In genomic region chr18:51074605-51075004, GRCh38 we compare ENCODE assay signal across 10 cellular contexts. TPM values are rescaled to one million over a fixed set of nuclear protein-coding genes. Genes with fewer than 3 reads are reported as not detected.
DNase-seq lines count a peak whose midpoint lies in the region; ATAC-seq and FAIRE-seq lines count a peak whose summit lies in the region.
"Had no signal": no experiment of that assay in that cellular context is flagged by ENCODE, and none has a peak within 500 bp of the region (broad histone marks: within the 10 kb centered on the region; RNA-seq: fewer than 3 reads in every experiment).

No MANE protein-coding gene starts in this region.

- no peak overlapping the region for H3K4me3 Mint-ChIP-seq in IgD-negative memory B cell

- peak; percentile 40 for DNase-seq in medulla oblongata (ENCODE audit: extremely low spot score)
- DNase-seq in frontal cortex (ENCODE audit: low spot score in 2 of 2): no peak
- DNase-seq in NCI-H526 (lab: John Stamatoyannopoulos, UW): no peak
- DNase-seq in NCI-H524 (lab: John Stamatoyannopoulos, UW): no peak
- DNase-seq in T-helper 9 cell: no peak

- ATAC-seq in GM18519 (IDR thresholded peaks at IDR 0.05; ENCODE audit: low FRiP score, unreplicated experiment): peak; percentile 80
- ATAC-seq in HG02588 (IDR thresholded peaks at IDR 0.05; ENCODE audit: unreplicated experiment): peak; percentile 73

- no peak for FAIRE-seq in frontal cortex (lab: Jason Lieb, UNC)
- FAIRE-seq: G401.6, HTR-8/SVneo had no signal

- H3K27ac Mint-ChIP-seq in IgD-negative memory B cell: peak overlapping the region in 2 of 3 donors; percentile 47 to 54

- peaks cover 18 to 20% (median 18%) of the 10 kb centered on the region in 3 donors for H3K4me1 Mint-ChIP-seq in IgD-negative memory B cell

- H3K36me3 Mint-ChIP-seq in IgD-negative memory B cell: peaks cover 13% of the 10 kb centered on the region

- H3K9me3 Mint-ChIP-seq in IgD-negative memory B cell: no peaks in the 10 kb centered on the region

- H3K27me3 Mint-ChIP-seq in IgD-negative memory B cell: no peaks in the 10 kb centered on the region

RNA-seq across cellular contexts. Expression of gene SMAD4, which starts 44.6 kb away (rescaled TPM):
- 54.7 TPM for polyA plus RNA-seq in IgD-negative memory B cell
- 63.2 TPM for total RNA-seq in frontal cortex
